Comparison of ENCODE assay signal across 15 cellular contexts in genomic region chr16:67104845-67105244, GRCh38. TPM values are rescaled to one million over a fixed set of nuclear protein-coding genes. Genes with fewer than 3 reads are reported as not detected.
DNase-seq lines count a peak whose midpoint lies in the region; ATAC-seq, FAIRE-seq and TF ChIP-seq lines count a peak whose summit lies in the region.
"Had no signal": no experiment of that assay in that cellular context is flagged by ENCODE, and none has a peak within 500 bp of the region (broad histone marks: within the 10 kb centered on the region; RNA-seq: fewer than 3 reads in every experiment).

No MANE protein-coding gene starts in this region.

- H3K9ac ChIP-seq in HepG2 (ENCODE audit: insufficient read depth, low read depth, low read length) = no peak overlapping the region
- H3K9ac ChIP-seq: BLaER1 had no signal

- DNase-seq in HepG2 (ENCODE audit: low spot score) (no peak), right lobe of liver (no peak), activated B cell treated with CpG ODN at 0.5 μM for 24 hours (no peak), mucosa of gallbladder (ENCODE audit: low spot score) (peak; percentile 60), upper lobe of right lung (no peak), NCI-H1694 (lab: John Stamatoyannopoulos, UW) (no peak), brain microvascular endothelial cell (no peak), NCI-H128 (lab: John Stamatoyannopoulos, UW; ENCODE audit: unreplicated experiment) (no peak)
- DNase-seq: effector CD4-positive, alpha-beta T cell; Karpas-422; NCI-H187; T-helper 2 cell had no signal

- no peaks in the 10 kb centered on the region for H3K9me3 Mint-ChIP-seq in activated B cell treated with CpG ODN at 0.5 μM for 24 hours

- no peak overlapping the region for H3K4me3 Mint-ChIP-seq in activated B cell treated with CpG ODN at 0.5 μM for 24 hours
- H3K4me3 Mint-ChIP-seq: activated naive CD8-positive, alpha-beta T cell had no signal

- H3K27ac ChIP-seq in HepG2 (ENCODE audit: extremely low read length, insufficient read depth, low read length) = no peak overlapping the region
- no peak overlapping the region for H3K27ac ChIP-seq in right lobe of liver
- H3K27ac ChIP-seq in upper lobe of right lung = peak overlapping the region; percentile 15
- H3K27ac ChIP-seq in brain microvascular endothelial cell = no peak overlapping the region
- H3K27ac ChIP-seq: BLaER1 had no signal

- in situ Hi-C loops in HepG2 (cut with HindIII; ENCODE audit: extremely low pct_ligation_motif_present, low pct_unique_long_range_greater_than_20kb) (no loop called here), brain microvascular endothelial cell (cut with HindIII; ENCODE audit: low pct_ligation_motif_present, low sequenced_read_pairs) (no loop called here)

- CTCF ChIA-PET in HepG2 (lab: Yijun Ruan, JAX; ENCODE audit: low intra/inter-chr PET ratio, low total read pairs) = interaction anchor here (1.2 to 2.4 kb wide), 3 partner anchors 51 to 144 kb away, joined by 3 to 20 read pairs (median 3); partner anchors contain the start of gene CES3
- CTCF ChIA-PET in activated B cell treated with CpG ODN at 0.5 μM for 24 hours (lab: Charles Lee) = interaction anchor here (1.1 kb wide), 1 partner anchor 50 kb away, joined by 3 read pairs; no protein-coding TSS in a partner anchor

- H3K4me1 Mint-ChIP-seq in activated B cell treated with CpG ODN at 0.5 μM for 24 hours = peaks cover 25% of the 10 kb centered on the region

- TF ChIP-seq CTCF in HepG2 (CRISPR knock-in tag; IDR thresholded peaks at IDR 0.05) (no peak), right lobe of liver (IDR thresholded peaks at IDR 0.05) (no peak), activated B cell treated with CpG ODN at 0.5 μM for 24 hours (IDR thresholded peaks at IDR 0.05) (no peak), upper lobe of right lung (IDR thresholded peaks at IDR 0.05) (no peak), brain microvascular endothelial cell (IDR thresholded peaks at IDR 0.05; ENCODE audit: low read depth, low read length, missing control alignments) (no peak)

- TF ChIP-seq EP300 in HepG2 (IDR thresholded peaks at IDR 0.05; ENCODE audit: low read depth in 2 of 2, low read length in 2 of 2) (no peak), HepG2 (CRISPR knock-in tag; IDR thresholded peaks at IDR 0.05; ENCODE audit: borderline replicate concordance) (no peak)

- 94% methylated on average over 6 of the region's 6 CpGs for WGBS in HepG2 (ENCODE audit: low lambda C conversion rate)
- WGBS in right lobe of liver (ENCODE audit: insufficient coverage, low coverage, low lambda C conversion rate, missing lambda C conversion rate) = 77% methylated on average over 6 of the region's 6 CpGs

- H3K79me2 ChIP-seq in HepG2 (ENCODE audit: insufficient read depth, low read length) = peaks cover under 1% of the 10 kb centered on the region

- intact Hi-C loops in HepG2 (cut with micrococcal nuclease; ENCODE audit: unreplicated experiment) (no loop called here), right lobe of liver (cut with DNase I) (loop anchor here (10.0 kb wide), 2 partner anchors 50 to 80 kb away; partner anchors contain the start of genes B3GNT9 (in 1 of the 2), CBFB (in 1 of the 2), FBXL8 (in 1 of the 2) and TRADD (in 1 of the 2)), activated B cell treated with CpG ODN at 0.5 μM for 24 hours (cut with micrococcal nuclease) (no loop called here), upper lobe of right lung (cut with DNase I) (no loop called here)

- no peaks in the 10 kb centered on the region for H3K27me3 Mint-ChIP-seq in activated B cell treated with CpG ODN at 0.5 μM for 24 hours
- H3K27me3 Mint-ChIP-seq: activated naive CD8-positive, alpha-beta T cell; progenitor cell of endocrine pancreas had no signal

- POLR2A ChIA-PET in HepG2 (lab: Yijun Ruan, JAX) = interaction anchor here (1.1 to 2.4 kb wide), 4 partner anchors 31 to 87 kb away, joined by 3 to 8 read pairs (median 8); partner anchors contain the start of gene B3GNT9
- POLR2A ChIA-PET in activated B cell treated with CpG ODN at 0.5 μM for 24 hours (lab: Charles Lee) = no interaction called here

- H3K4me1 ChIP-seq in HepG2 (ENCODE audit: insufficient read depth, low read length) (peaks cover 13% of the 10 kb centered on the region), right lobe of liver (peaks cover 0 to 6% (median 3%) of the 10 kb centered on the region in 4 donors), upper lobe of right lung (peaks cover 18% of the 10 kb centered on the region)

- H3K9me3 ChIP-seq in HepG2 (ENCODE audit: low read length) (no peaks in the 10 kb centered on the region), right lobe of liver (no peaks in the 10 kb centered on the region), upper lobe of right lung (no peaks in the 10 kb centered on the region)
- H3K9me3 ChIP-seq: BLaER1 had no signal

- FAIRE-seq in HepG2 (lab: Jason Lieb, UNC) = no peak

- no peaks in the 10 kb centered on the region for H4K20me1 ChIP-seq in HepG2 (ENCODE audit: insufficient read depth, low read length)

- no peak for TF ChIP-seq RAD21 in HepG2 (CRISPR knock-in tag; IDR thresholded peaks at IDR 0.05)

- H3K27ac Mint-ChIP-seq in activated B cell treated with CpG ODN at 0.5 μM for 24 hours = peak overlapping the region; percentile 53
- H3K27ac Mint-ChIP-seq: activated naive CD8-positive, alpha-beta T cell had no signal

- TF ChIP-seq POLR2A in HepG2 (IDR thresholded peaks at IDR 0.05; ENCODE audit: insufficient read depth in 1 of 2, low read depth in 2 of 2, low read length in 2 of 2) (no peak), right lobe of liver (IDR thresholded peaks at IDR 0.05) (no peak)

- no peak overlapping the region for H3K4me2 ChIP-seq in HepG2 (ENCODE audit: low read depth, low read length)
- H3K4me2 ChIP-seq: BLaER1 had no signal

- ATAC-seq in HepG2 = no peak
- ATAC-seq in right lobe of liver = no peak
- no peak for ATAC-seq in activated B cell treated with CpG ODN at 0.5 μM for 24 hours (ENCODE audit: low read depth)
- ATAC-seq in upper lobe of right lung = no peak

- H3K4me3 ChIP-seq in HepG2 (replicated peaks in 1 of 3; ENCODE audit: insufficient read depth in 1 of 3, low read depth in 2 of 3, low read length in 3 of 3) (no peak overlapping the region), right lobe of liver (no peak overlapping the region), upper lobe of right lung (no peak overlapping the region), brain microvascular endothelial cell (ENCODE audit: low read depth, low read length) (no peak overlapping the region)
- H3K4me3 ChIP-seq: BLaER1 had no signal

- BruUV-seq in HepG2 (replicated peaks; lab: Mats Ljungman, UMichigan) = no TSS peak

- H2AFZ ChIP-seq in HepG2 (ENCODE audit: low read length) = no peak overlapping the region

- H3K36me3 Mint-ChIP-seq in activated B cell treated with CpG ODN at 0.5 μM for 24 hours (ENCODE audit: low read depth) = peaks cover 7% of the 10 kb centered on the region
- H3K36me3 Mint-ChIP-seq: activated naive CD8-positive, alpha-beta T cell had no signal

- H3K27me3 ChIP-seq in HepG2 (ENCODE audit: control insufficient read depth in 1 of 2, insufficient read depth in 2 of 2, low read length in 2 of 2) (no peaks in the 10 kb centered on the region), right lobe of liver (no peaks in the 10 kb centered on the region), upper lobe of right lung (no peaks in the 10 kb centered on the region), brain microvascular endothelial cell (replicated peaks) (no peaks in the 10 kb centered on the region)
- H3K27me3 ChIP-seq: BLaER1 had no signal

- H3K36me3 ChIP-seq in HepG2 (replicated peaks in 1 of 2; ENCODE audit: control insufficient read depth in 1 of 2, insufficient read depth in 2 of 2, low read length in 2 of 2) = peaks cover 0 to 5% of the 10 kb centered on the region in 2 experiments; a peak in 3 of 5 replicates
- H3K36me3 ChIP-seq in right lobe of liver = peaks cover 0 to 5% (median under 1%) of the 10 kb centered on the region in 4 donors
- peaks cover 1% of the 10 kb centered on the region for H3K36me3 ChIP-seq in upper lobe of right lung
- no peaks in the 10 kb centered on the region for H3K36me3 ChIP-seq in brain microvascular endothelial cell (replicated peaks)

RNA-seq across cellular contexts. Expression of gene PHAF1, which starts 4.9 kb away (rescaled TPM):
- 48.3 and 53.6 TPM in 2 replicates for total RNA-seq in HepG2 (2016; rRNA removed; fragmentation: Illumina TruSeq; extraction: Trizol)
- total RNA-seq in HepG2 (2016; cell fraction: cytosol; rRNA removed; fragmentation: Illumina TruSeq; extraction: Trizol; ENCODE audit: low read depth) = 10.8 and 11.4 TPM in 2 replicates
- 47.8 and 49.5 TPM in 2 replicates for total RNA-seq in HepG2 (2016; cell fraction: insoluble cytoplasmic fraction; rRNA removed; fragmentation: Illumina TruSeq; extraction: Trizol)
- total RNA-seq in HepG2 (2016; cell fraction: membrane; rRNA removed; fragmentation: Illumina TruSeq; extraction: Trizol) = 32.3 and 33.6 TPM in 2 replicates
- total RNA-seq in HepG2 (2016; cell fraction: nucleus; rRNA removed; fragmentation: Illumina TruSeq; extraction: Trizol) = 53.1 and 54.5 TPM in 2 replicates
- polyA plus RNA-seq in HepG2 (2011; rRNA removed) = 174 and 184 TPM in 2 replicates
- 91.2 and 103 TPM in 2 replicates for polyA plus RNA-seq in HepG2 (2011; cell fraction: cytosol; rRNA removed)
- 248 and 255 TPM in 2 replicates for polyA plus RNA-seq in HepG2 (2011; cell fraction: nucleus; rRNA removed)
- polyA plus RNA-seq in HepG2 (2012) = 66.1 and 70.4 TPM in 2 replicates
- 4.8 and 5.4 TPM in 2 replicates for polyA plus RNA-seq in HepG2 (2016; cell fraction: cytosol; fragmentation: Illumina TruSeq; extraction: Trizol; ENCODE audit: low read depth)
- polyA plus RNA-seq in HepG2 (2016; cell fraction: insoluble cytoplasmic fraction; fragmentation: Illumina TruSeq; extraction: Trizol; ENCODE audit: low read depth) = 56.4 and 67.0 TPM in 2 replicates
- polyA plus RNA-seq in HepG2 (2016; cell fraction: membrane; fragmentation: Illumina TruSeq; extraction: Trizol; ENCODE audit: low read depth) = 14.1 and 16.2 TPM in 2 replicates
- 92.6 and 109 TPM in 2 replicates for polyA plus RNA-seq in HepG2 (2016; cell fraction: nucleus; fragmentation: Illumina TruSeq; extraction: Trizol; ENCODE audit: insufficient read depth, low read depth)
- 43.7 and 236 TPM in 2 replicates for polyA minus RNA-seq in HepG2 (2011; rRNA and poly(A)+ RNA removed; ENCODE audit: low replicate concordance)
- 72.6 and 74.1 TPM in 2 replicates for polyA minus RNA-seq in HepG2 (2011; cell fraction: cytosol; rRNA and poly(A)+ RNA removed)
- polyA minus RNA-seq in HepG2 (2011; cell fraction: nucleus; rRNA and poly(A)+ RNA removed) = 219 and 250 TPM in 2 replicates
- 10 to 100 TPM; 22.3 to 45.1 (median 32.4) TPM for total RNA-seq in right lobe of liver
- 13.8 and 16.9 TPM in 2 replicates for total RNA-seq in activated B cell treated with CpG ODN at 0.5 μM for 24 hours
- 14.2 TPM for total RNA-seq in mucosa of gallbladder
- 16.4 TPM for total RNA-seq in upper lobe of right lung

RNA-seq across cellular contexts. Expression of gene B3GNT9, which starts 46.0 kb away (rescaled TPM):
- 1.5 and 3.1 TPM in 2 replicates for total RNA-seq in HepG2 (2016; rRNA removed; fragmentation: Illumina TruSeq; extraction: Trizol)
- total RNA-seq in HepG2 (2016; cell fraction: cytosol; rRNA removed; fragmentation: Illumina TruSeq; extraction: Trizol; ENCODE audit: low read depth) = 0.61 and 0.79 TPM in 2 replicates
- 1.5 and 2.9 TPM in 2 replicates for total RNA-seq in HepG2 (2016; cell fraction: insoluble cytoplasmic fraction; rRNA removed; fragmentation: Illumina TruSeq; extraction: Trizol)
- 1.8 and 2.1 TPM in 2 replicates for total RNA-seq in HepG2 (2016; cell fraction: membrane; rRNA removed; fragmentation: Illumina TruSeq; extraction: Trizol)
- 1.8 and 2.5 TPM in 2 replicates for total RNA-seq in HepG2 (2016; cell fraction: nucleus; rRNA removed; fragmentation: Illumina TruSeq; extraction: Trizol)
- 1.2 and 1.5 TPM in 2 replicates for polyA plus RNA-seq in HepG2 (2011; rRNA removed)
- 1.4 and 1.9 TPM in 2 replicates for polyA plus RNA-seq in HepG2 (2011; cell fraction: cytosol; rRNA removed)
- polyA plus RNA-seq in HepG2 (2011; cell fraction: nucleus; rRNA removed) = 2.0 and 2.5 TPM in 2 replicates
- polyA plus RNA-seq in HepG2 (2012) = 0.80 and 0.82 TPM in 2 replicates
- polyA plus RNA-seq in HepG2 (2016; cell fraction: cytosol; fragmentation: Illumina TruSeq; extraction: Trizol; ENCODE audit: low read depth) = 0.38 and 0.54 TPM in 2 replicates
- polyA plus RNA-seq in HepG2 (2016; cell fraction: insoluble cytoplasmic fraction; fragmentation: Illumina TruSeq; extraction: Trizol; ENCODE audit: low read depth) = 1.9 and 2.0 TPM in 2 replicates
- polyA plus RNA-seq in HepG2 (2016; cell fraction: membrane; fragmentation: Illumina TruSeq; extraction: Trizol; ENCODE audit: low read depth) = 1.3 and 1.7 TPM in 2 replicates
- 4.0 and 4.3 TPM in 2 replicates for polyA plus RNA-seq in HepG2 (2016; cell fraction: nucleus; fragmentation: Illumina TruSeq; extraction: Trizol; ENCODE audit: insufficient read depth, low read depth)
- 2.8 and 8.7 TPM in 2 replicates for polyA minus RNA-seq in HepG2 (2011; rRNA and poly(A)+ RNA removed; ENCODE audit: low replicate concordance)
- 0.99 and 1.1 TPM in 2 replicates for polyA minus RNA-seq in HepG2 (2011; cell fraction: cytosol; rRNA and poly(A)+ RNA removed)
- polyA minus RNA-seq in HepG2 (2011; cell fraction: nucleus; rRNA and poly(A)+ RNA removed) = 0.99 and 1.7 TPM in 2 replicates
- 1 to 10 TPM in 5 of 6 experiments, under 1 TPM in 1; 0.95 to 3.9 (median 1.7) TPM for total RNA-seq in right lobe of liver
- total RNA-seq in activated B cell treated with CpG ODN at 0.5 μM for 24 hours = 0.64 and 0.93 TPM in 2 replicates
- total RNA-seq in mucosa of gallbladder = 14.1 TPM
- total RNA-seq in upper lobe of right lung = 19.3 TPM

RNA-seq across cellular contexts. Expression of gene TRADD, which starts 54.9 kb away (rescaled TPM):
- total RNA-seq in HepG2 (2016; rRNA removed; fragmentation: Illumina TruSeq; extraction: Trizol) (6.2 and 7.8 TPM in 2 replicates), right lobe of liver (10 to 100 TPM in 4 of 6 experiments, 1 to 10 TPM in 2; 9.5 to 16.3 (median 10.6) TPM), activated B cell treated with CpG ODN at 0.5 μM for 24 hours (31.5 and 37.3 TPM in 2 replicates), mucosa of gallbladder (38.2 TPM), upper lobe of right lung (24.1 TPM)
- 3.2 TPM in 2 replicates for total RNA-seq in HepG2 (2016; cell fraction: cytosol; rRNA removed; fragmentation: Illumina TruSeq; extraction: Trizol; ENCODE audit: low read depth)
- 6.8 and 9.0 TPM in 2 replicates for total RNA-seq in HepG2 (2016; cell fraction: insoluble cytoplasmic fraction; rRNA removed; fragmentation: Illumina TruSeq; extraction: Trizol)
- 4.6 and 4.9 TPM in 2 replicates for total RNA-seq in HepG2 (2016; cell fraction: membrane; rRNA removed; fragmentation: Illumina TruSeq; extraction: Trizol)
- 4.8 and 4.9 TPM in 2 replicates for total RNA-seq in HepG2 (2016; cell fraction: nucleus; rRNA removed; fragmentation: Illumina TruSeq; extraction: Trizol)
- polyA plus RNA-seq in HepG2 (2011; rRNA removed) = 8.2 and 10.3 TPM in 2 replicates
- 9.8 and 13.8 TPM in 2 replicates for polyA plus RNA-seq in HepG2 (2011; cell fraction: cytosol; rRNA removed)
- polyA plus RNA-seq in HepG2 (2011; cell fraction: nucleus; rRNA removed) = 22.9 and 28.2 TPM in 2 replicates
- 5.3 TPM in 2 replicates for polyA plus RNA-seq in HepG2 (2012)
- polyA plus RNA-seq in HepG2 (2016; cell fraction: cytosol; fragmentation: Illumina TruSeq; extraction: Trizol; ENCODE audit: low read depth) = 3.1 and 3.6 TPM in 2 replicates
- polyA plus RNA-seq in HepG2 (2016; cell fraction: insoluble cytoplasmic fraction; fragmentation: Illumina TruSeq; extraction: Trizol; ENCODE audit: low read depth) = 5.3 and 5.9 TPM in 2 replicates
- 3.2 and 3.8 TPM in 2 replicates for polyA plus RNA-seq in HepG2 (2016; cell fraction: membrane; fragmentation: Illumina TruSeq; extraction: Trizol; ENCODE audit: low read depth)
- polyA plus RNA-seq in HepG2 (2016; cell fraction: nucleus; fragmentation: Illumina TruSeq; extraction: Trizol; ENCODE audit: insufficient read depth, low read depth) = 11.5 and 13.8 TPM in 2 replicates
- 3.4 and 5.6 TPM in 2 replicates for polyA minus RNA-seq in HepG2 (2011; rRNA and poly(A)+ RNA removed; ENCODE audit: low replicate concordance)
- 4.1 and 5.0 TPM in 2 replicates for polyA minus RNA-seq in HepG2 (2011; cell fraction: cytosol; rRNA and poly(A)+ RNA removed)
- polyA minus RNA-seq in HepG2 (2011; cell fraction: nucleus; rRNA and poly(A)+ RNA removed) = 5.0 TPM in 2 replicates

RNA-seq across cellular contexts. Expression of gene FBXL8, which starts 54.9 kb away (rescaled TPM):
- total RNA-seq in HepG2 (2016; rRNA removed; fragmentation: Illumina TruSeq; extraction: Trizol) (1.5 and 3.9 TPM in 2 replicates), right lobe of liver (10 to 100 TPM in 4 of 6 experiments, 1 to 10 TPM in 2; 6.1 to 15.0 (median 11.6) TPM), activated B cell treated with CpG ODN at 0.5 μM for 24 hours (5.6 and 6.5 TPM in 2 replicates), mucosa of gallbladder (24.6 TPM), upper lobe of right lung (34.1 TPM)
- total RNA-seq in HepG2 (2016; cell fraction: cytosol; rRNA removed; fragmentation: Illumina TruSeq; extraction: Trizol; ENCODE audit: low read depth) = 0.81 and 0.88 TPM in 2 replicates
- 1.2 and 3.5 TPM in 2 replicates for total RNA-seq in HepG2 (2016; cell fraction: insoluble cytoplasmic fraction; rRNA removed; fragmentation: Illumina TruSeq; extraction: Trizol)
- total RNA-seq in HepG2 (2016; cell fraction: membrane; rRNA removed; fragmentation: Illumina TruSeq; extraction: Trizol) = 1.9 and 2.3 TPM in 2 replicates
- 4.6 and 4.8 TPM in 2 replicates for total RNA-seq in HepG2 (2016; cell fraction: nucleus; rRNA removed; fragmentation: Illumina TruSeq; extraction: Trizol)
- polyA plus RNA-seq in HepG2 (2011; rRNA removed) = 9.3 and 10.9 TPM in 2 replicates
- polyA plus RNA-seq in HepG2 (2011; cell fraction: cytosol; rRNA removed) = 3.2 and 6.0 TPM in 2 replicates
- polyA plus RNA-seq in HepG2 (2011; cell fraction: nucleus; rRNA removed) = 173 and 222 TPM in 2 replicates
- polyA plus RNA-seq in HepG2 (2012) = 5.8 and 7.5 TPM in 2 replicates
- polyA plus RNA-seq in HepG2 (2016; cell fraction: cytosol; fragmentation: Illumina TruSeq; extraction: Trizol; ENCODE audit: low read depth) = 0.17 and 0.29 TPM in 2 replicates
- 2.0 and 2.2 TPM in 2 replicates for polyA plus RNA-seq in HepG2 (2016; cell fraction: insoluble cytoplasmic fraction; fragmentation: Illumina TruSeq; extraction: Trizol; ENCODE audit: low read depth)
- polyA plus RNA-seq in HepG2 (2016; cell fraction: membrane; fragmentation: Illumina TruSeq; extraction: Trizol; ENCODE audit: low read depth) = 0.58 and 0.92 TPM in 2 replicates
- polyA plus RNA-seq in HepG2 (2016; cell fraction: nucleus; fragmentation: Illumina TruSeq; extraction: Trizol; ENCODE audit: insufficient read depth, low read depth) = 9.5 and 16.0 TPM in 2 replicates
- 4.6 and 9.2 TPM in 2 replicates for polyA minus RNA-seq in HepG2 (2011; rRNA and poly(A)+ RNA removed; ENCODE audit: low replicate concordance)
- 2.9 and 3.2 TPM in 2 replicates for polyA minus RNA-seq in HepG2 (2011; cell fraction: cytosol; rRNA and poly(A)+ RNA removed)
- polyA minus RNA-seq in HepG2 (2011; cell fraction: nucleus; rRNA and poly(A)+ RNA removed) = 19.1 and 22.3 TPM in 2 replicates

RNA-seq across cellular contexts. Expression of gene HSF4, which starts 59.7 kb away (rescaled TPM):
- 0.41 and 3.5 TPM in 2 replicates for total RNA-seq in HepG2 (2016; rRNA removed; fragmentation: Illumina TruSeq; extraction: Trizol)
- total RNA-seq in HepG2 (2016; cell fraction: cytosol; rRNA removed; fragmentation: Illumina TruSeq; extraction: Trizol; ENCODE audit: low read depth) = 0.44 and 1.0 TPM in 2 replicates
- 0.79 and 3.2 TPM in 2 replicates for total RNA-seq in HepG2 (2016; cell fraction: insoluble cytoplasmic fraction; rRNA removed; fragmentation: Illumina TruSeq; extraction: Trizol)
- 0.59 and 0.68 TPM in 2 replicates for total RNA-seq in HepG2 (2016; cell fraction: membrane; rRNA removed; fragmentation: Illumina TruSeq; extraction: Trizol)
- 4.6 and 5.3 TPM in 2 replicates for total RNA-seq in HepG2 (2016; cell fraction: nucleus; rRNA removed; fragmentation: Illumina TruSeq; extraction: Trizol)
- polyA plus RNA-seq in HepG2 (2011; rRNA removed) = 16.9 and 17.9 TPM in 2 replicates
- polyA plus RNA-seq in HepG2 (2011; cell fraction: cytosol; rRNA removed) = 1.8 and 2.3 TPM in 2 replicates
- 319 and 364 TPM in 2 replicates for polyA plus RNA-seq in HepG2 (2011; cell fraction: nucleus; rRNA removed)
- polyA plus RNA-seq in HepG2 (2012) = 12.3 and 18.7 TPM in 2 replicates
- 0.77 TPM in 1 of 2 replicates, not detected in the other for polyA plus RNA-seq in HepG2 (2016; cell fraction: cytosol; fragmentation: Illumina TruSeq; extraction: Trizol; ENCODE audit: low read depth)
- polyA plus RNA-seq in HepG2 (2016; cell fraction: insoluble cytoplasmic fraction; fragmentation: Illumina TruSeq; extraction: Trizol; ENCODE audit: low read depth) = 0.87 and 1.1 TPM in 2 replicates
- polyA plus RNA-seq in HepG2 (2016; cell fraction: membrane; fragmentation: Illumina TruSeq; extraction: Trizol; ENCODE audit: low read depth) = 0.36 and 0.41 TPM in 2 replicates
- 18.4 and 20.6 TPM in 2 replicates for polyA plus RNA-seq in HepG2 (2016; cell fraction: nucleus; fragmentation: Illumina TruSeq; extraction: Trizol; ENCODE audit: insufficient read depth, low read depth)
- polyA minus RNA-seq in HepG2 (2011; rRNA and poly(A)+ RNA removed; ENCODE audit: low replicate concordance) = 7.7 and 14.1 TPM in 2 replicates
- polyA minus RNA-seq in HepG2 (2011; cell fraction: cytosol; rRNA and poly(A)+ RNA removed) = 1.1 TPM in 1 of 2 replicates, not detected in the other
- 19.5 and 25.2 TPM in 2 replicates for polyA minus RNA-seq in HepG2 (2011; cell fraction: nucleus; rRNA and poly(A)+ RNA removed)
- 10 to 100 TPM; 10.4 to 44.1 (median 30.1) TPM for total RNA-seq in right lobe of liver
- 5.9 and 7.3 TPM in 2 replicates for total RNA-seq in activated B cell treated with CpG ODN at 0.5 μM for 24 hours
- total RNA-seq in mucosa of gallbladder = 51.3 TPM
- 87.8 TPM for total RNA-seq in upper lobe of right lung

Comparison
In these comparisons a context has a peak if more than half of its experiments do, and no peak if none do; other contexts are left out.
1. intact Hi-C loops: an anchor here in right lobe of liver (10.0 kb wide); none called in HepG2, activated B cell treated with CpG ODN at 0.5 μM for 24 hours and upper lobe of right lung.